ENCODE assay signal across 8 cellular contexts in the genomic region with DNA sequence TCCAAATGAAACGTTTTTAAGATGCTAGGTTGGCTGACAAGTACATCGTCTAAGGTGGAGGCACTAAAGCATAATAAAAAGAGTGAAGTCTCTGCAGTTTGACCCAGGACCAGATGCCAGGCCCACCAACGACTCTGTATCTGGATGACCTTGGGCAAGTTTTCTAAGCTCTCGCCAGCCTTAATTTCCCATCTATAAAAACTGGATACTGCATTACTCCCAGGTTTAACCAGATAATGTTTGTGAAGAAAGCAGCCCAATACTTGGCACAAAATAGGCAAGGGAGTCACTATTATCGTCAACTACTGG. TPM values are rescaled to one million over a fixed set of nuclear protein-coding genes. Genes with fewer than 3 reads are reported as not detected.
DNase-seq lines count a peak whose midpoint lies in the region; ATAC-seq and TF ChIP-seq lines count a peak whose summit lies in the region.

No MANE protein-coding gene starts in this region.

- no peak overlapping the region for H3K23ac ChIP-seq in H9 (ENCODE audit: insufficient read length, low read depth, low read length)

- H2BK12ac ChIP-seq in H9 (ENCODE audit: insufficient read length, low read depth, low read length), result no peak overlapping the region

- H3K4me1 ChIP-seq in H9 (ENCODE audit: insufficient read depth, low read length) (peaks cover 4% of the 10 kb centered on the region; the same call in 1 of the 2 replicates), gastroesophageal sphincter (peaks cover 4 to 72% (median 24%) of the 10 kb centered on the region in 3 donors), skeletal muscle tissue (ENCODE audit: control insufficient read depth in 3 of 3, insufficient read depth in 3 of 3, low read length in 3 of 3) (peaks cover 38 to 50% (median 41%) of the 10 kb centered on the region in 3 donors)

- H3K4me2 ChIP-seq in H9 (ENCODE audit: insufficient read depth, insufficient read length, low read length), result peak overlapping the region; percentile 53

- ATAC-seq in WTC11, result no peak
- ATAC-seq in gastroesophageal sphincter, result no peak
- no peak for ATAC-seq in left lobe of liver

- H4K20me1 ChIP-seq in H9 (ENCODE audit: control insufficient read depth, insufficient read depth, insufficient read length), result no peaks in the 10 kb centered on the region

- H3K4ac ChIP-seq in H9 (ENCODE audit: low read depth, low read length), result no peak overlapping the region

- no peak overlapping the region for H4K8ac ChIP-seq in H9 (replicated peaks; ENCODE audit: insufficient read length, low read depth, low read length)

- no peak overlapping the region for H2BK15ac ChIP-seq in H9 (ENCODE audit: low read depth, low read length)

- no peaks in the 10 kb centered on the region for H3K79me2 ChIP-seq in H9 (ENCODE audit: insufficient read depth, low read length)

- H3K23me2 ChIP-seq in H9 (ENCODE audit: insufficient read length, low read depth, low read length, poor library complexity, severe bottlenecking), result peaks cover 7% of the 10 kb centered on the region

- POLR2A ChIA-PET in WTC11 (lab: Charles Lee), result interaction anchor here (0.6 to 2.1 kb wide), 13 partner anchors 11 to 514 kb away, joined by 3 to 11 read pairs (median 3); partner anchors contain the start of gene FAM83F

- H3K4me1 Mint-ChIP-seq in H9 (peaks cover 10 to 12% of the 10 kb centered on the region in 2 experiments), WTC11 (peaks cover 16% of the 10 kb centered on the region)

- H3K27me3 Mint-ChIP-seq in H9 (ENCODE audit: low read depth), result peaks cover 42% of the 10 kb centered on the region
- H3K27me3 Mint-ChIP-seq in WTC11 (ENCODE audit: low read depth), result peaks cover 18% of the 10 kb centered on the region

- no peak overlapping the region for H3K56ac ChIP-seq in H9 (ENCODE audit: insufficient read length, low read depth, low read length)

- WGBS in H9 (ENCODE audit: extremely low coverage, insufficient read length, low lambda C conversion rate), result no CpG with 5 or more reads among the region's 5 CpGs
- WGBS in gastroesophageal sphincter (ENCODE audit: low coverage in 1 of 2), 2 donors, result 32 to 38% methylated on average over 5 of the region's 5 CpGs

- peak overlapping the region; percentile 88 to 96 for H3K4me3 Mint-ChIP-seq in H9
- H3K4me3 Mint-ChIP-seq in WTC11, result peak overlapping the region; percentile 93

- H3K79me1 ChIP-seq in H9 (ENCODE audit: insufficient read depth, low read depth, low read length, poor library complexity, severe bottlenecking), result no peaks in the 10 kb centered on the region

- DNase-seq in H9 (no peak), WTC11 (ENCODE audit: low spot score) (no peak), GF-D8 (lab: John Stamatoyannopoulos, UW) (no peak), left lobe of liver (ENCODE audit: low spot score) (no peak), NCI-H748 treated with DMSO at 0.1 percent for 48 hours (lab: John Stamatoyannopoulos, UW) (no peak), HuH-7 (ENCODE audit: low spot score) (no peak)

- CTCF ChIA-PET in WTC11 (lab: Charles Lee), result interaction anchor here (0.5 to 2.1 kb wide), 17 partner anchors 9 to 515 kb away, joined by 3 to 18 read pairs (median 4); partner anchors contain the start of gene FAM83F

- H2AK5ac ChIP-seq in H9 (ENCODE audit: insufficient read length, low read length), result no peak overlapping the region

- no peak overlapping the region for H4K91ac ChIP-seq in H9 (ENCODE audit: insufficient read length, low read depth, low read length)

- H3K27me3 ChIP-seq in H9 (ENCODE audit: insufficient read depth, low read length), result no peaks in the 10 kb centered on the region
- peaks cover 13% of the 10 kb centered on the region for H3K27me3 ChIP-seq in gastroesophageal sphincter
- no peaks in the 10 kb centered on the region for H3K27me3 ChIP-seq in skeletal muscle tissue (ENCODE audit: control insufficient read depth in 3 of 3, insufficient read depth in 3 of 3, low read length in 3 of 3)

- H3K9me3 Mint-ChIP-seq in H9, result no peaks in the 10 kb centered on the region
- no peaks in the 10 kb centered on the region for H3K9me3 Mint-ChIP-seq in WTC11

- peak overlapping the region; percentile 65 to 81 for H3K4me3 ChIP-seq in gastroesophageal sphincter
- peak overlapping the region; percentile 66 to 98 (median 96) for H3K4me3 ChIP-seq in skeletal muscle tissue (ENCODE audit: low read length in 3 of 3)

- peak overlapping the region; percentile 63 for H3K9ac ChIP-seq in H9 (ENCODE audit: extremely low read depth, insufficient read length, low read length)
- peak overlapping the region; percentile 62 to 92 (median 86) for H3K9ac ChIP-seq in skeletal muscle tissue (ENCODE audit: low read depth in 1 of 3, low read length in 3 of 3)

- TF ChIP-seq EP300 in gastroesophageal sphincter (IDR thresholded peaks at IDR 0.05), result no peak

- H3K9me3 ChIP-seq in H9 (ENCODE audit: control insufficient read depth, low read depth, low read length) (no peaks in the 10 kb centered on the region), gastroesophageal sphincter (no peaks in the 10 kb centered on the region), skeletal muscle tissue (ENCODE audit: control insufficient read depth in 3 of 3, low read length in 3 of 3) (no peaks in the 10 kb centered on the region)

- H3K27ac Mint-ChIP-seq in H9 (peak overlapping the region; percentile 78 to 99 (median 89)), WTC11 (peak overlapping the region; percentile 99)

- H3K18ac ChIP-seq in H9 (ENCODE audit: insufficient read length, low read depth, low read length), result peak overlapping the region; percentile 53

- H3K36me3 Mint-ChIP-seq in H9 (ENCODE audit: insufficient read depth in 1 of 3, low read depth in 3 of 3) (no peaks in the 10 kb centered on the region; a peak in 1 of 7 replicates), WTC11 (no peaks in the 10 kb centered on the region)

- TF ChIP-seq CTCF in H9 (conservative IDR thresholded peaks at IDR 0.05) (no peak), WTC11 (IDR thresholded peaks at IDR 0.05) (no peak), gastroesophageal sphincter (IDR thresholded peaks at IDR 0.05) (no peak)

- peak overlapping the region; percentile 28 for H3K27ac ChIP-seq in H9 (ENCODE audit: insufficient read length, low read depth, low read length)
- H3K27ac ChIP-seq in gastroesophageal sphincter, result peak overlapping the region; percentile 96 to 98 (median 98)
- H3K27ac ChIP-seq in skeletal muscle tissue (ENCODE audit: low read depth, low read length), result peak overlapping the region; percentile 94

- H4K5ac ChIP-seq in H9 (ENCODE audit: insufficient read length, low read depth, low read length), result no peak overlapping the region

- no peak for TF ChIP-seq POLR2A in gastroesophageal sphincter (IDR thresholded peaks at IDR 0.05)

- H3K14ac ChIP-seq in H9 (ENCODE audit: insufficient read depth, low read length), result no peak overlapping the region

- no peak overlapping the region for H2BK120ac ChIP-seq in H9 (ENCODE audit: low read depth, low read length, poor library complexity, severe bottlenecking)

- no peak overlapping the region for H2BK5ac ChIP-seq in H9 (ENCODE audit: insufficient read length, low read length)

- H2AFZ ChIP-seq in H9 (ENCODE audit: low read length), result peak overlapping the region; percentile 82

- H2BK20ac ChIP-seq in H9 (ENCODE audit: low read depth, low read length, poor library complexity, severe bottlenecking), result no peak overlapping the region

- H3T11ph ChIP-seq in H9 (ENCODE audit: low read length), result no peak overlapping the region

- H3K36me3 ChIP-seq in gastroesophageal sphincter, result no peaks in the 10 kb centered on the region
- H3K36me3 ChIP-seq in skeletal muscle tissue (ENCODE audit: control insufficient read depth in 3 of 3, insufficient read depth in 3 of 3, low read length in 3 of 3), result no peaks in the 10 kb centered on the region

TF ChIP-seq in WTC11, 78 proteins besides CTCF, POLR2A, EP300 and RAD21 (continues in another document):
- TF ChIP-seq ATF1 (CRISPR knock-in tag; IDR thresholded peaks at IDR 0.05) (no peak), RORB (CRISPR knock-in tag; IDR thresholded peaks at IDR 0.05) (no peak), ZNF425 (CRISPR knock-in tag; conservative IDR thresholded peaks at IDR 0.05) (no peak), FOXP1 (CRISPR knock-in tag; IDR thresholded peaks at IDR 0.05; ENCODE audit: borderline replicate concordance) (no peak), GABPB1 (CRISPR knock-in tag; IDR thresholded peaks at IDR 0.05) (no peak), ATF3 (CRISPR knock-in tag; conservative IDR thresholded peaks at IDR 0.05) (no peak), ZNF671 (CRISPR knock-in tag; IDR thresholded peaks at IDR 0.05) (no peak), TP53 (CRISPR knock-in tag; IDR thresholded peaks at IDR 0.05) (no peak)
- TF ChIP-seq, protein P1, sequence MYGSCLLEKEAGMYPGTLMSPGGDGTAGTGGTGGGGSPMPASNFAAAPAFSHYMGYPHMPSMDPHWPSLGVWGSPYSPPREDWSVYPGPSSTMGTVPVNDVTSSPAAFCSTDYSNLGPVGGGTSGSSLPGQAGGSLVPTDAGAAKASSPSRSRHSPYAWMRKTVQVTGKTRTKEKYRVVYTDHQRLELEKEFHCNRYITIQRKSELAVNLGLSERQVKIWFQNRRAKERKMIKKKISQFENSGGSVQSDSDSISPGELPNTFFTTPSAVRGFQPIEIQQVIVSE (CRISPR knock-in tag; IDR thresholded peaks at IDR 0.05; ENCODE audit: borderline replicate concordance), result no peak

RNA-seq across cellular contexts. Expression of gene FAM83F, which starts 49.0 kb away (rescaled TPM):
- total RNA-seq in H9 (2021), result 17.4 and 19.6 TPM in 2 replicates
- 33.8 to 43.1 TPM (median 35.4 TPM) in 3 replicates for total RNA-seq in WTC11 (2021)
- total RNA-seq in gastroesophageal sphincter, result 1 to 10 TPM in 2 of 4 donors, under 1 TPM in 2; 0.46 to 4.2 (median 0.81) TPM
- total RNA-seq in skeletal muscle tissue, result under 0.01 TPM
- 6.6 TPM for total RNA-seq in left lobe of liver

Comparison
In these comparisons a context has a peak if more than half of its experiments do, and no peak if none do; other contexts are left out.
1. H3K27ac ChIP-seq: peak in every context shown above with its lines; median percentile 98 in gastroesophageal sphincter; 94 in skeletal muscle tissue; 28 in H9.